In genomic region chrX:54529559-54530357, GRCh38 we compare ENCODE assay signal across 8 cellular contexts. TPM values are rescaled to one million over a fixed set of nuclear protein-coding genes. Genes with fewer than 3 reads are reported as not detected.
DNase-seq lines count a peak whose midpoint lies in the region; TF ChIP-seq lines count a peak whose summit lies in the region.

Gene GNL3L (plus strand): TSS chrX:54530219. CDS start chrX:54532567, 2,348 bp downstream.

- H3K27ac Mint-ChIP-seq in HFFc6 = peak within 1 kb of the TSS; percentile 96
- H3K27ac Mint-ChIP-seq in activated naive CD4-positive, alpha-beta T cell treated with anti-CD3 and anti-CD28 coated beads for 36 hours = peak within 1 kb of the TSS; percentile 98

- DNase-seq in GM04503 (ENCODE audit: low read depth) = peak; percentile 28
- DNase-seq in HFFc6 = peak; percentile 72
- peak; percentile 87 for DNase-seq in NB4 (ENCODE audit: low read depth)
- peak; percentile 84 for DNase-seq in SK-N-DZ (ENCODE audit: low spot score)
- peak; percentile 84 for DNase-seq in activated naive CD4-positive, alpha-beta T cell treated with anti-CD3 and anti-CD28 coated beads for 36 hours
- peak; percentile 89 for DNase-seq in germinal center (ENCODE audit: low spot score)
- peak; percentile 12 to 91 (median 80) for DNase-seq in nucleus accumbens (lab: John Stamatoyannopoulos, UW)
- DNase-seq in superior temporal gyrus (ENCODE audit: extremely low spot score) = peak; percentile 80

- H3K36me3 Mint-ChIP-seq in HFFc6 (ENCODE audit: low read depth) = no peaks in the 10 kb centered on the region
- peaks cover 23% of the 10 kb centered on the region for H3K36me3 Mint-ChIP-seq in activated naive CD4-positive, alpha-beta T cell treated with anti-CD3 and anti-CD28 coated beads for 36 hours (ENCODE audit: low read depth)

- no peak for TF ChIP-seq CTCF in HFFc6 (IDR thresholded peaks at IDR 0.05)
- no peak for TF ChIP-seq CTCF in NB4 (IDR thresholded peaks at IDR 0.05; ENCODE audit: low read depth, low read length)

- peaks cover 39% of the 10 kb centered on the region for H3K4me1 Mint-ChIP-seq in HFFc6 (ENCODE audit: low read depth)
- peaks cover 31% of the 10 kb centered on the region for H3K4me1 Mint-ChIP-seq in activated naive CD4-positive, alpha-beta T cell treated with anti-CD3 and anti-CD28 coated beads for 36 hours (ENCODE audit: low read depth)

- H3K27me3 Mint-ChIP-seq in HFFc6 (ENCODE audit: insufficient read depth) = no peaks in the 10 kb centered on the region; the same call in 1 of the 2 replicates
- H3K27me3 Mint-ChIP-seq in activated naive CD4-positive, alpha-beta T cell treated with anti-CD3 and anti-CD28 coated beads for 36 hours (ENCODE audit: low read depth) = no peaks in the 10 kb centered on the region

- intact Hi-C loops in activated naive CD4-positive, alpha-beta T cell treated with anti-CD3 and anti-CD28 coated beads for 36 hours (cut with micrococcal nuclease) = loop anchor here (1.0 to 2.0 kb wide), 7 partner anchors 33 to 485 kb away; partner anchors contain the start of genes FAM120C, FGD1, PHF8 and TSR2

- no peaks in the 10 kb centered on the region for H3K9me3 Mint-ChIP-seq in HFFc6
- H3K9me3 Mint-ChIP-seq in activated naive CD4-positive, alpha-beta T cell treated with anti-CD3 and anti-CD28 coated beads for 36 hours = peaks cover 2% of the 10 kb centered on the region

- CTCF ChIA-PET in activated naive CD4-positive, alpha-beta T cell treated with anti-CD3 and anti-CD28 coated beads for 36 hours (lab: Charles Lee) = interaction anchor here (0.6 kb wide), 1 partner anchor 627 kb away, joined by 3 read pairs; no protein-coding TSS in a partner anchor

- H3K4me3 Mint-ChIP-seq in HFFc6 = peak within 1 kb of the TSS; percentile 95
- H3K4me3 Mint-ChIP-seq in activated naive CD4-positive, alpha-beta T cell treated with anti-CD3 and anti-CD28 coated beads for 36 hours = peak within 1 kb of the TSS; percentile 90

- peak within 1 kb of the TSS; percentile 99 for H3K4me3 ChIP-seq in NB4 (ENCODE audit: low read depth, low read length)

- TF ChIP-seq POLR2A in NB4 (IDR thresholded peaks at IDR 0.05; ENCODE audit: extremely low read depth, insufficient read length) = peak; percentile 65

RNA-seq across cellular contexts. Expression of gene GNL3L, which starts in this region (rescaled TPM):
- total RNA-seq in HFFc6 (2021; fragmentation: NEBNext Ultra II Directional; extraction: Animal tissue kit (Norgen Biotek cat#: 25700)) = 10 to 100 TPM; 42.4 to 49.2 (median 44.4) TPM
- 28.0 and 37.7 TPM in 2 replicates for polyA plus RNA-seq in SK-N-DZ (2014; cell fraction: cytosol; rRNA removed)
- 28.1 and 32.5 TPM in 2 replicates for polyA plus RNA-seq in SK-N-DZ (2014; cell fraction: nucleus; rRNA removed)
- total RNA-seq in activated naive CD4-positive, alpha-beta T cell treated with anti-CD3 and anti-CD28 coated beads for 36 hours = 10 to 100 TPM; 47.6 to 47.9 TPM

Comparison
In these comparisons a context has a peak if more than half of its experiments do, and no peak if none do; other contexts are left out.
1. Peak in every context shown above with its lines: DNase-seq and H3K4me3 ChIP-seq.
2. DNase-seq: peak in every context shown above with its lines; median percentile 89 in germinal center; 87 in NB4; 84 in SK-N-DZ; 84 in activated naive CD4-positive, alpha-beta T cell treated with anti-CD3 and anti-CD28 coated beads for 36 hours; 80 in nucleus accumbens; 80 in superior temporal gyrus; 72 in HFFc6; 28 in GM04503.